ENCODE assay signal across 2 cellular contexts in the genomic region with DNA sequence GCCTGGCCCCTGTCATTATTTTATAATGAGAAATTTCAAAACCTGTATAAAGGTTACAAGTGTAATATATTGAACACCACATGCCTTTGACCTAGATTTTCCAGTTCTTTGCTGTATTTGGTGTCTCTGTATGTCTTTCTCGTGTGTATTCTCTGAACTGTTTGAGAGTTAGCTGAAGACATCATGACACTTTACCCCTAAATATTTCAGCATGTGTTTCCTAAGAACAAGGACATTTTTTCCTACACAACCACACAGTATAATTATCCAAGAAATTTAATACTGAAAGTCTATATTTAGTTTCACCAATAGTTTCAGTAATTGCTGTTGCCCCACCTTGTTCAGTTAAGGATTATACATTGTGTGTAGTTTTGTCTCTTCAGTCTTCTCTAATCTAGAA.
TF ChIP-seq lines count a peak whose summit lies in the region.

No MANE protein-coding gene starts in this region.

TF ChIP-seq in liver, 16 proteins besides CTCF, POLR2A, EP300 and RAD21:
- TF ChIP-seq RXRA (IDR thresholded peaks at IDR 0.05) (peak; percentile 36 to 51), HNF4A (conservative IDR thresholded peaks at IDR 0.05) (peak in 1 of 2 donors; percentile 4), SP1 (IDR thresholded peaks at IDR 0.05) (peak; percentile 34), NR2F2 (IDR thresholded peaks at IDR 0.05) (no peak)
- TF ChIP-seq, protein P1, sequence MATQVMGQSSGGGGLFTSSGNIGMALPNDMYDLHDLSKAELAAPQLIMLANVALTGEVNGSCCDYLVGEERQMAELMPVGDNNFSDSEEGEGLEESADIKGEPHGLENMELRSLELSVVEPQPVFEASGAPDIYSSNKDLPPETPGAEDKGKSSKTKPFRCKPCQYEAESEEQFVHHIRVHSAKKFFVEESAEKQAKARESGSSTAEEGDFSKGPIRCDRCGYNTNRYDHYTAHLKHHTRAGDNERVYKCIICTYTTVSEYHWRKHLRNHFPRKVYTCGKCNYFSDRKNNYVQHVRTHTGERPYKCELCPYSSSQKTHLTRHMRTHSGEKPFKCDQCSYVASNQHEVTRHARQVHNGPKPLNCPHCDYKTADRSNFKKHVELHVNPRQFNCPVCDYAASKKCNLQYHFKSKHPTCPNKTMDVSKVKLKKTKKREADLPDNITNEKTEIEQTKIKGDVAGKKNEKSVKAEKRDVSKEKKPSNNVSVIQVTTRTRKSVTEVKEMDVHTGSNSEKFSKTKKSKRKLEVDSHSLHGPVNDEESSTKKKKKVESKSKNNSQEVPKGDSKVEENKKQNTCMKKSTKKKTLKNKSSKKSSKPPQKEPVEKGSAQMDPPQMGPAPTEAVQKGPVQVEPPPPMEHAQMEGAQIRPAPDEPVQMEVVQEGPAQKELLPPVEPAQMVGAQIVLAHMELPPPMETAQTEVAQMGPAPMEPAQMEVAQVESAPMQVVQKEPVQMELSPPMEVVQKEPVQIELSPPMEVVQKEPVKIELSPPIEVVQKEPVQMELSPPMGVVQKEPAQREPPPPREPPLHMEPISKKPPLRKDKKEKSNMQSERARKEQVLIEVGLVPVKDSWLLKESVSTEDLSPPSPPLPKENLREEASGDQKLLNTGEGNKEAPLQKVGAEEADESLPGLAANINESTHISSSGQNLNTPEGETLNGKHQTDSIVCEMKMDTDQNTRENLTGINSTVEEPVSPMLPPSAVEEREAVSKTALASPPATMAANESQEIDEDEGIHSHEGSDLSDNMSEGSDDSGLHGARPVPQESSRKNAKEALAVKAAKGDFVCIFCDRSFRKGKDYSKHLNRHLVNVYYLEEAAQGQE (IDR thresholded peaks at IDR 0.05): no peak
- TF ChIP-seq, protein P2, sequence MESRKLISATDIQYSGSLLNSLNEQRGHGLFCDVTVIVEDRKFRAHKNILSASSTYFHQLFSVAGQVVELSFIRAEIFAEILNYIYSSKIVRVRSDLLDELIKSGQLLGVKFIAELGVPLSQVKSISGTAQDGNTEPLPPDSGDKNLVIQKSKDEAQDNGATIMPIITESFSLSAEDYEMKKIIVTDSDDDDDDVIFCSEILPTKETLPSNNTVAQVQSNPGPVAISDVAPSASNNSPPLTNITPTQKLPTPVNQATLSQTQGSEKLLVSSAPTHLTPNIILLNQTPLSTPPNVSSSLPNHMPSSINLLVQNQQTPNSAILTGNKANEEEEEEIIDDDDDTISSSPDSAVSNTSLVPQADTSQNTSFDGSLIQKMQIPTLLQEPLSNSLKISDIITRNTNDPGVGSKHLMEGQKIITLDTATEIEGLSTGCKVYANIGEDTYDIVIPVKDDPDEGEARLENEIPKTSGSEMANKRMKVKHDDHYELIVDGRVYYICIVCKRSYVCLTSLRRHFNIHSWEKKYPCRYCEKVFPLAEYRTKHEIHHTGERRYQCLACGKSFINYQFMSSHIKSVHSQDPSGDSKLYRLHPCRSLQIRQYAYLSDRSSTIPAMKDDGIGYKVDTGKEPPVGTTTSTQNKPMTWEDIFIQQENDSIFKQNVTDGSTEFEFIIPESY (IDR thresholded peaks at IDR 0.05): no peak

TF ChIP-seq in HepG2, 621 proteins besides CTCF, POLR2A, EP300 and RAD21:
- TF ChIP-seq ZNF234 (CRISPR knock-in tag; conservative IDR thresholded peaks at IDR 0.05) (no peak), PRDM4 (CRISPR knock-in tag; IDR thresholded peaks at IDR 0.05; ENCODE audit: borderline replicate concordance) (no peak), ZSCAN29 (CRISPR knock-in tag; conservative IDR thresholded peaks at IDR 0.05) (no peak), ZSCAN12 (CRISPR knock-in tag; IDR thresholded peaks at IDR 0.05) (no peak), ZNF678 (CRISPR knock-in tag; IDR thresholded peaks at IDR 0.05) (no peak), IRF9 (CRISPR knock-in tag; IDR thresholded peaks at IDR 0.05; ENCODE audit: borderline replicate concordance) (no peak), AHR (CRISPR knock-in tag; IDR thresholded peaks at IDR 0.05) (no peak), KMT2B (CRISPR knock-in tag; IDR thresholded peaks at IDR 0.05) (no peak), ZNF354B (CRISPR knock-in tag; IDR thresholded peaks at IDR 0.05) (no peak), FOXC1 (CRISPR knock-in tag; IDR thresholded peaks at IDR 0.05; ENCODE audit: borderline replicate concordance) (no peak), SNAPC2 (CRISPR knock-in tag; IDR thresholded peaks at IDR 0.05) (no peak), ZIK1 (CRISPR knock-in tag; IDR thresholded peaks at IDR 0.05; ENCODE audit: borderline replicate concordance, low read depth) (no peak)
- TF ChIP-seq, protein P3, sequence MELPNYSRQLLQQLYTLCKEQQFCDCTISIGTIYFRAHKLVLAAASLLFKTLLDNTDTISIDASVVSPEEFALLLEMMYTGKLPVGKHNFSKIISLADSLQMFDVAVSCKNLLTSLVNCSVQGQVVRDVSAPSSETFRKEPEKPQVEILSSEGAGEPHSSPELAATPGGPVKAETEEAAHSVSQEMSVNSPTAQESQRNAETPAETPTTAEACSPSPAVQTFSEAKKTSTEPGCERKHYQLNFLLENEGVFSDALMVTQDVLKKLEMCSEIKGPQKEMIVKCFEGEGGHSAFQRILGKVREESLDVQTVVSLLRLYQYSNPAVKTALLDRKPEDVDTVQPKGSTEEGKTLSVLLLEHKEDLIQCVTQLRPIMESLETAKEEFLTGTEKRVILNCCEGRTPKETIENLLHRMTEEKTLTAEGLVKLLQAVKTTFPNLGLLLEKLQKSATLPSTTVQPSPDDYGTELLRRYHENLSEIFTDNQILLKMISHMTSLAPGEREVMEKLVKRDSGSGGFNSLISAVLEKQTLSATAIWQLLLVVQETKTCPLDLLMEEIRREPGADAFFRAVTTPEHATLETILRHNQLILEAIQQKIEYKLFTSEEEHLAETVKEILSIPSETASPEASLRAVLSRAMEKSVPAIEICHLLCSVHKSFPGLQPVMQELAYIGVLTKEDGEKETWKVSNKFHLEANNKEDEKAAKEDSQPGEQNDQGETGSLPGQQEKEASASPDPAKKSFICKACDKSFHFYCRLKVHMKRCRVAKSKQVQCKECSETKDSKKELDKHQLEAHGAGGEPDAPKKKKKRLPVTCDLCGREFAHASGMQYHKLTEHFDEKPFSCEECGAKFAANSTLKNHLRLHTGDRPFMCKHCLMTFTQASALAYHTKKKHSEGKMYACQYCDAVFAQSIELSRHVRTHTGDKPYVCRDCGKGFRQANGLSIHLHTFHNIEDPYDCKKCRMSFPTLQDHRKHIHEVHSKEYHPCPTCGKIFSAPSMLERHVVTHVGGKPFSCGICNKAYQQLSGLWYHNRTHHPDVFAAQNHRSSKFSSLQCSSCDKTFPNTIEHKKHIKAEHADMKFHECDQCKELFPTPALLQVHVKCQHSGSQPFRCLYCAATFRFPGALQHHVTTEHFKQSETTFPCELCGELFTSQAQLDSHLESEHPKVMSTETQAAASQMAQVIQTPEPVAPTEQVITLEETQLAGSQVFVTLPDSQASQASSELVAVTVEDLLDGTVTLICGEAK (IDR thresholded peaks at IDR 0.05): no peak
- TF ChIP-seq, protein P3 (CRISPR knock-in tag; IDR thresholded peaks at IDR 0.05): no peak
